14 cellular contexts compared by ENCODE assay signal in genomic region chr5:167582263-167582662, GRCh38.
A peak's percentile ranks its signal among the peaks of the same experiment; 100 is the strongest.
DNase-seq lines count a peak whose midpoint lies in the region; ATAC-seq and TF ChIP-seq lines count a peak whose summit lies in the region.
"Had no signal": no experiment of that assay in that cellular context is flagged by ENCODE, and none has a peak within 500 bp of the region (broad histone marks: within the 10 kb centered on the region; RNA-seq: fewer than 3 reads in every experiment).

No MANE protein-coding gene starts in this region.

- H3K27me3 ChIP-seq in BLaER1: no peaks in the 10 kb centered on the region

- ATAC-seq in HG03520 (IDR thresholded peaks at IDR 0.05; ENCODE audit: unreplicated experiment): no peak
- ATAC-seq: naive thymus-derived CD8-positive, alpha-beta T cell had no signal

- H4K20me1 ChIP-seq in BLaER1: peaks cover 81% of the 10 kb centered on the region; the same call in 1 of the 2 replicates

- H3K4me1 ChIP-seq in BLaER1: peaks cover 64% of the 10 kb centered on the region
- H3K4me1 ChIP-seq: suprapubic skin had no signal

- no peak overlapping the region for H3K27ac ChIP-seq in BLaER1
- H3K27ac ChIP-seq: suprapubic skin had no signal

- no peak overlapping the region for H3K4me3 ChIP-seq in BLaER1
- H3K4me3 ChIP-seq: suprapubic skin had no signal

- no peaks in the 10 kb centered on the region for H3K9me3 ChIP-seq in BLaER1
- H3K9me3 ChIP-seq: suprapubic skin had no signal

- DNase-seq in amniotic stem cell (lab: John Stamatoyannopoulos, UW) (peak; percentile 5), kidney tubule cell (ENCODE audit: low spot score) (peak; percentile 16), HuH-7.5 (ENCODE audit: low spot score) (no peak), OCI-M1 (lab: John Stamatoyannopoulos, UW) (no peak)
- no peak for DNase-seq in stimulated activated CD4-positive, alpha-beta T cell treated with anti-CD3 and anti-CD28 coated beads, Interleukin-12 subunit alpha, Interleukin-12 subunit beta, amount 100 ng/mL, for 4 hours
- DNase-seq: activated CD4-positive, alpha-beta T cell treated with anti-CD3 and anti-CD28 coated beads, Interleukin-2, amount 50 U/mL, for 4 hours; activated gamma-delta T cell treated with Interleukin-2 at 50 U/mL for 16 hours; cerebellar nuclear complex; T-helper 2 cell had no signal

- no peak overlapping the region for H3K9ac ChIP-seq in BLaER1

- TF ChIP-seq RAD21 in Ishikawa (IDR thresholded peaks at IDR 0.05; ENCODE audit: low read depth): peak; percentile 59

- TF ChIP-seq EP300 in Ishikawa (IDR thresholded peaks at IDR 0.05; ENCODE audit: borderline replicate concordance): no peak

- H3K36me3 ChIP-seq in BLaER1: peaks cover 37% of the 10 kb centered on the region; the same call in 1 of the 2 replicates
- H3K36me3 ChIP-seq: suprapubic skin had no signal

- peak overlapping the region; percentile 87; the same call in 1 of the 2 replicates for H3K4me2 ChIP-seq in BLaER1

TF ChIP-seq in Ishikawa, 13 proteins besides CTCF, POLR2A, EP300 and RAD21:
- TF ChIP-seq REST (IDR thresholded peaks at IDR 0.05; ENCODE audit: low read depth) (no peak), USF1 (IDR thresholded peaks at IDR 0.05) (no peak), CEBPB (IDR thresholded peaks at IDR 0.05) (no peak), CREB1 (IDR thresholded peaks at IDR 0.05; ENCODE audit: low read depth) (no peak), EGR1 (IDR thresholded peaks at IDR 0.05) (no peak)
TF ChIP-seq in Ishikawa: peak in this region for 0.

Comparison
In these comparisons a context has a peak if more than half of its experiments do, and no peak if none do; other contexts are left out.
1. DNase-seq: peak in amniotic stem cell (single experiment) and kidney tubule cell (single experiment); none in stimulated activated CD4-positive, alpha-beta T cell treated with anti-CD3 and anti-CD28 coated beads, Interleukin-12 subunit alpha, Interleukin-12 subunit beta, amount 100 ng/mL, for 4 hours (single experiment), HuH-7.5 (single experiment) and OCI-M1 (single experiment).